18 cellular contexts compared by ENCODE assay signal in genomic region chr2:44533508-44533907, GRCh38.
"Had no signal": no experiment of that assay in that cellular context is flagged by ENCODE, and none has a peak within 500 bp of the region (broad histone marks: within the 10 kb centered on the region; RNA-seq: fewer than 3 reads in every experiment).

No MANE protein-coding gene starts in this region.

- ATAC-seq: effector memory CD8-positive, alpha-beta T cell; gastrocnemius medialis; heart right ventricle; pancreas; right lobe of liver; stimulated activated naive B cell treated with anti-CD40 and anti-IgM and Interleukin-4, amounts not matched to agents 10 μg/mL and 1 μg/mL and 100 μg/mL, for 72 hours; stimulated activated naive CD8-positive, alpha-beta T cell treated with anti-CD3 and anti-CD28 coated beads, Interleukin-15, amount 100 ng/mL, for 72 hours had no signal

- DNase-seq: effector memory CD8-positive, alpha-beta T cell; gastrocnemius medialis; heart right ventricle; hypothalamus; kidney glomerular epithelial cell; mesendoderm; naive B cell; occipital lobe; pancreas; right lobe of liver; spleen; stimulated activated CD4-positive, alpha-beta T cell treated with anti-CD3 and anti-CD28 coated beads, Interleukin-15, amount 100 ng/mL, for 24 hours; stimulated activated CD4-positive, alpha-beta T cell treated with anti-CD3 and anti-CD28 coated beads, Interleukin-1b, Interleukin-23, amount 100 ng/mL, for 48 hours; stimulated activated CD4-positive, alpha-beta T cell treated with anti-CD3 and anti-CD28 coated beads, Interleukin-4, amount 100 ng/mL, for 4 hours; stimulated activated naive B cell treated with anti-CD40 and anti-IgM and Interleukin-4, amounts not matched to agents 10 μg/mL and 1 μg/mL and 100 μg/mL, for 72 hours; stimulated activated naive CD8-positive, alpha-beta T cell treated with anti-CD3 and anti-CD28 coated beads, Interleukin-15, amount 100 ng/mL, for 72 hours; substantia nigra; transverse colon had no signal
